In the genomic region with DNA sequence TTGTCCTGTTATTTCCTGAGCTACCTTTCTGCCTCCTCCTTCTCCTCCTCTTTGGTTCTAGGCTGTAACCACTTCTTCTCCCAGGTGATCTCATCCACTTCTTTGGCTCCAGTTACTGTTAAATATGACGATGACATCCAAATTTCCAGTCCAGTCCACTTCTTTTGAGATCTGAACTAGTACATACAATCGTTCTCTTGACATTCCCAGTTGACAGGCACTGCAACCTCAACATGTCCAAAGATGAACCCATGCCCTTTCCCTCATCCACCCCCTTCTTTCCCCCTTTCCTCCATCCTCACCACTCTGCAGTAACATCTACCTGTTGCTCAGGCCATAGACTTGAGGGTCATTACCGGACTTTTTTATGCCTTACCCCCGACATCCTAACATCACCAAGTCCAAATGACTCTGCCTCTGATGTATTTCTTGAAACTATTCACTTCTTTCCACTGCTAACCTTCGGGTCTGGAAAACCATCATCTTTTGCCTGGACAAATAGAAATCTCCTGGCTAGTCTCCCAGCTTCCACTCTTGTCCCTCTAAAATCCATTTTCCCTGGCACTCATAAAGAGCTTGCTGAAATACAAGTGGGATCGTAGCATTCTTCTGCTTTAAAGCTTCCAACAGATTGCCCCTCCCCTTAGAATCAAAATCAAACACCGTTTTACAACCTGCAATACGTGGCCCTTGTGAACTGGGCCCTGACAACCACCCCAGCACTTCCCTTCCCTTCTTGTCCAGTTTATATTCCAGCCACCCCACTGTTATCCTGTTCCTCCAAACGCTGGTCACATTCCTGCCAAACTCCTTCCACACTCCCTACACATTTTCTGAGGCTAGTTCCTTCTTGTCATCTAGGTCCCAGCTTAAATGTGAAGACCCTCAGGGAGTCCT, we compare ENCODE assay signal across 1 cellular context.
TF ChIP-seq lines count a peak whose summit lies in the region.

No MANE protein-coding gene starts in this region.

TF ChIP-seq in HEK293, 187 proteins besides CTCF, POLR2A, EP300 and RAD21 (continued from another document):
- TF ChIP-seq SCRT1 (tag by site-specific recombination; IDR thresholded peaks at IDR 0.05; ENCODE audit: borderline replicate concordance) (peak; percentile 54; the same call in 1 of the 2 replicates), ZNF48 (tag by site-specific recombination; IDR thresholded peaks at IDR 0.05) (no peak), ZNF843 (tag by site-specific recombination; IDR thresholded peaks at IDR 0.05) (no peak), ZNF433 (tag by site-specific recombination; IDR thresholded peaks at IDR 0.05; ENCODE audit: low read depth) (no peak)
